In genomic region chr7:158957921-158958471, GRCh38 we compare ENCODE assay signal across 8 cellular contexts.
A peak's percentile ranks its signal among the peaks of the same experiment; 100 is the strongest.
DNase-seq lines count a peak whose midpoint lies in the region; ATAC-seq, FAIRE-seq and TF ChIP-seq lines count a peak whose summit lies in the region.

No MANE protein-coding gene starts in this region.

- TF ChIP-seq CTCF in 22Rv1 (IDR thresholded peaks at IDR 0.05) (peak; percentile 28), kidney (IDR thresholded peaks at IDR 0.05; ENCODE audit: borderline replicate concordance, extremely low read depth, insufficient read depth) (no peak), GM20000 (IDR thresholded peaks at IDR 0.05; ENCODE audit: extremely low read depth, missing control alignments) (no peak)

- ATAC-seq in GM21423 (IDR thresholded peaks at IDR 0.05; ENCODE audit: unreplicated experiment) = peak; percentile 61
- ATAC-seq in activated T-cell treated with anti-CD3 and anti-CD28 coated beads, Interleukin-2, amount 50 U/mL, for 4 hours = peak; percentile 86 to 88

- no peaks in the 10 kb centered on the region for H3K9me3 Mint-ChIP-seq in activated T-cell treated with anti-CD3 and anti-CD28 coated beads, Interleukin-2, amount 50 U/mL, for 4 hours

- FAIRE-seq in kidney (lab: Jason Lieb, UNC) = no peak

- peak overlapping the region; percentile 73 for H3K4me3 Mint-ChIP-seq in activated T-cell treated with anti-CD3 and anti-CD28 coated beads, Interleukin-2, amount 50 U/mL, for 4 hours

- H3K36me3 Mint-ChIP-seq in activated T-cell treated with anti-CD3 and anti-CD28 coated beads, Interleukin-2, amount 50 U/mL, for 4 hours (ENCODE audit: insufficient read depth) = no peaks in the 10 kb centered on the region

- peak overlapping the region in 1 of 2 donors; percentile 44 for H3K4me3 ChIP-seq in kidney (ENCODE audit: low read length in 2 of 2)

- no peak overlapping the region for H3K27ac ChIP-seq in 22Rv1
- H3K27ac ChIP-seq in kidney (ENCODE audit: low read depth in 2 of 2, low read length in 2 of 2) = no peak overlapping the region

- H3K27me3 Mint-ChIP-seq in activated T-cell treated with anti-CD3 and anti-CD28 coated beads, Interleukin-2, amount 50 U/mL, for 4 hours (ENCODE audit: low read depth) = peaks cover 3% of the 10 kb centered on the region

- H3K4me1 Mint-ChIP-seq in activated T-cell treated with anti-CD3 and anti-CD28 coated beads, Interleukin-2, amount 50 U/mL, for 4 hours (ENCODE audit: low read depth) = peaks cover 10% of the 10 kb centered on the region

- DNase-seq in NCI-H2029 (lab: John Stamatoyannopoulos, UW) (peak; percentile 77), kidney (peak; percentile 88), GM20000 (ENCODE audit: low spot score) (no peak), ureter (ENCODE audit: low spot score) (no peak), inferior parietal cortex (ENCODE audit: extremely low spot score) (no peak)
- peak; percentile 13 for DNase-seq in activated T-cell treated with anti-CD3 and anti-CD28 coated beads, Interleukin-2, amount 50 U/mL, for 4 hours

- H3K4me1 ChIP-seq in kidney (ENCODE audit: control insufficient read depth in 1 of 2, insufficient read depth in 1 of 2, low read depth in 1 of 2, low read length in 2 of 2) = peaks cover 0 to 16% of the 10 kb centered on the region in 2 donors

- no peak overlapping the region for H3K9ac ChIP-seq in kidney (ENCODE audit: low read length in 2 of 2)

- H3K36me3 ChIP-seq in kidney (ENCODE audit: control insufficient read depth in 1 of 2, insufficient read depth in 2 of 2, low read length in 2 of 2) = no peaks in the 10 kb centered on the region

- H3K9me3 ChIP-seq in kidney (ENCODE audit: control insufficient read depth in 1 of 2, low read length in 2 of 2) = no peaks in the 10 kb centered on the region

- intact Hi-C loops in kidney (cut with DNase I) = no loop called here

Comparison
In these comparisons a context has a peak if more than half of its experiments do, and no peak if none do; other contexts are left out.
1. DNase-seq: peak in NCI-H2029 (single experiment), activated T-cell treated with anti-CD3 and anti-CD28 coated beads, Interleukin-2, amount 50 U/mL, for 4 hours (single experiment) and kidney (single experiment); none in GM20000 (single experiment), ureter (single experiment) and inferior parietal cortex (single experiment).